In the genomic region with DNA sequence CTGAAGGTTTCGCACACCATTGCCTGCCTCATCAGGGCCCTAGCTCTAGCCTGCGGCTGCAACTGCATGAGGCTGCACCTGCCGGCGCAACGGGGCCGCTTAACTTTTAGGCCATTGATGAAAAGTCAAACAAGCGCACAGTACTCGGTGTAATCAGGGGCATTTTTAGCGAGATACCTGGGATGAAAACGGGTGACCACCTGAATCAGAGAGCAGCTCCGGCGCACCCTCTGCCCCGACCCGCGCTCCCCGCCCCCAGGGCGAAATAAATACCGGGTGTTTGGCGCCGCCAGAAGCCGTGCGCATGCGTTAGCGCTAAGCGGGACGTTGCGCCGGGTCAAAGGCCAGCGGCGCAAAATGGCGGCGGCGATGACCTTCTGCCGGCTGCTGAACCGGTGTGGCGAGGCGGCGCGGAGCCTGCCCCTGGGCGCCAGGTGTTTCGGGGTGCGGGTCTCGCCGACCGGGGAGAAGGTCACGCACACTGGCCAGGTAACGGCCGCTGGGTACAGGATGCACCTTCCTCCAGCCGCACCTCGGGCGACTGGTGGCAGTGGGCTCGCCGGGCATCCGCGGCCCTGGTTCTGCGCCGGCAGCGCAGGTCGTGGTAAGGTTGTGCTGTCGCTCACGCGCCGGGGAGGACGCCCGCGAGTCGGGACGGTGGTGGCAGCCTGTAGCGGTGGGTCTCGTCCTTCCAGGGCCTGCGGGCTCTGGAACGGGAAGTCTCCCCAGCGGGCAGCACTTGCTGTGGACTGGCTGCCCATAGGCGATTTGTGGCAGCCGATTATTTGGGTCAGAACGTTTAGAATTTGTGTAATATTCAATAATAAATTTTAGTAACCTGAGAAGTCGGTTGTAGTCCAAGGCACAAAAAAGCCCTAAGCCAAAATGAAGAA, we compare ENCODE assay signal across 8 cellular contexts. TPM values are rescaled to one million over a fixed set of nuclear protein-coding genes. Genes with fewer than 3 reads are reported as not detected.
DNase-seq lines count a peak whose midpoint lies in the region; ATAC-seq and TF ChIP-seq lines count a peak whose summit lies in the region.

NDUFS6 (plus strand) TSS at position 347 of the 893 bp plus-strand sequence; CDS start at position 358, 11 bp downstream.

- peaks cover 13% of the 10 kb centered on the region for H3K36me3 Mint-ChIP-seq in neural crest cell (ENCODE audit: low read depth)

- H3K9me3 ChIP-seq in RWPE2 (ENCODE audit: severe bottlenecking), result no peaks in the 10 kb centered on the region
- no peaks in the 10 kb centered on the region for H3K9me3 ChIP-seq in stomach

- H3K27ac Mint-ChIP-seq in neural crest cell (ENCODE audit: unreplicated experiment), result peak within 1 kb of the TSS; percentile 99

- ATAC-seq in GM21723 (IDR thresholded peaks at IDR 0.05; ENCODE audit: unreplicated experiment) (peak; percentile 58), RWPE2 (ENCODE audit: low read depth) (peak; percentile 40)

- peak; percentile 65 for DNase-seq in DMS79 treated with DMSO at 0.1 percent for 48 hours (lab: John Stamatoyannopoulos, UW)
- DNase-seq in RWPE2 (ENCODE audit: low spot score), result no peak
- DNase-seq in activated gamma-delta T cell (lab: John Stamatoyannopoulos, UW), result peak; percentile 69
- DNase-seq in foreskin fibroblast, result peak; percentile 65 to 89
- DNase-seq in neural crest cell (ENCODE audit: low read depth, low spot score), result peak; percentile 69
- DNase-seq in stomach, result peak; percentile 84

- H3K9ac ChIP-seq in KMS-11, result peak within 1 kb of the TSS; percentile 90

- 0 to 1% (median 0%) methylated on average over 36 to 77 of the region's 77 CpGs for WGBS in stomach, 5 donors

- TF ChIP-seq EP300 in stomach (IDR thresholded peaks at IDR 0.05), result no peak

- H3K4me2 ChIP-seq in KMS-11, result peak within 1 kb of the TSS; percentile 94

- H3K4me1 ChIP-seq in KMS-11 (ENCODE audit: low read depth, poor library complexity, severe bottlenecking) (peaks cover 22% of the 10 kb centered on the region), RWPE2 (ENCODE audit: insufficient read depth, poor library complexity, severe bottlenecking) (peaks cover 11% of the 10 kb centered on the region), stomach (peaks cover 18 to 69% (median 52%) of the 10 kb centered on the region in 4 donors)

- intact Hi-C loops in stomach (cut with DNase I; ENCODE audit: low total_unique reads), result no loop called here

- TF ChIP-seq CTCF in KMS-11 (conservative IDR thresholded peaks at IDR 0.05; ENCODE audit: low read depth, low read length) (no peak), RWPE2 (IDR thresholded peaks at IDR 0.05; ENCODE audit: poor library complexity, severe bottlenecking) (no peak), foreskin fibroblast (IDR thresholded peaks at IDR 0.05; ENCODE audit: low read depth, low read length) (no peak), neural crest cell (conservative IDR thresholded peaks at IDR 0.05) (no peak), stomach (IDR thresholded peaks at IDR 0.05) (no peak)

- peak within 1 kb of the TSS; percentile 70 for H3K27ac ChIP-seq in KMS-11
- peak within 1 kb of the TSS; percentile 54 for H3K27ac ChIP-seq in RWPE2 (ENCODE audit: poor library complexity, severe bottlenecking)
- peak within 1 kb of the TSS; percentile 84 to 93 (median 89) for H3K27ac ChIP-seq in stomach

- no peaks in the 10 kb centered on the region for H3K27me3 Mint-ChIP-seq in neural crest cell (ENCODE audit: low read depth)

- no peak within 1 kb of the TSS for H3K4me3 ChIP-seq in KMS-11 (IDR thresholded peaks at IDR 0.05; ENCODE audit: insufficient read depth, low read depth, low read length)
- H3K4me3 ChIP-seq in RWPE2 (ENCODE audit: severe bottlenecking), result peak within 1 kb of the TSS; percentile 90
- H3K4me3 ChIP-seq in foreskin fibroblast (ENCODE audit: low read depth in 1 of 2, low read length in 2 of 2), result peak within 1 kb of the TSS; percentile 81 to 84
- H3K4me3 ChIP-seq in stomach, result peak within 1 kb of the TSS; percentile 72 to 99 (median 88)

- peak in 1 of 4 donors; percentile 22 for TF ChIP-seq POLR2A in stomach (IDR thresholded peaks at IDR 0.05)

- H3K4me1 Mint-ChIP-seq in neural crest cell, result peaks cover 43% of the 10 kb centered on the region

- peak within 1 kb of the TSS; percentile 100 for H3K4me3 Mint-ChIP-seq in neural crest cell

- peaks cover 80% of the 10 kb centered on the region for H3K79me2 ChIP-seq in KMS-11 (ENCODE audit: insufficient read depth, low read depth)

- peaks cover 19% of the 10 kb centered on the region; the same call in 1 of the 2 replicates for H3K36me3 ChIP-seq in KMS-11 (ENCODE audit: insufficient read depth)
- peaks cover 63% of the 10 kb centered on the region for H3K36me3 ChIP-seq in RWPE2 (ENCODE audit: low read depth)
- H3K36me3 ChIP-seq in stomach, result peaks cover 46 to 61% (median 60%) of the 10 kb centered on the region in 4 donors

- no peaks in the 10 kb centered on the region for H3K9me3 Mint-ChIP-seq in neural crest cell

- H3K27me3 ChIP-seq in KMS-11 (ENCODE audit: insufficient read depth, low read depth) (no peaks in the 10 kb centered on the region), RWPE2 (ENCODE audit: insufficient read depth, poor library complexity, severe bottlenecking) (no peaks in the 10 kb centered on the region), stomach (no peaks in the 10 kb centered on the region)

- no peaks in the 10 kb centered on the region for H4K20me1 ChIP-seq in KMS-11 (ENCODE audit: insufficient read depth)

- peak within 1 kb of the TSS; percentile 76 for H2AFZ ChIP-seq in KMS-11 (ENCODE audit: low read depth)

RNA-seq across cellular contexts. Expression of gene NDUFS6, which starts in this region (rescaled TPM):
- 50.2 and 52.3 TPM in 2 replicates for total RNA-seq in neural crest cell
- total RNA-seq in stomach, result 10 to 100 TPM in 4 of 5 donors, not detected in 1; 12.8 to 86.0 (median 39.7) TPM
- polyA plus RNA-seq in stomach, result 10 to 100 TPM; 92.6 to 95.0 (median 93.3) TPM
